25 cellular contexts compared by ENCODE assay signal in genomic region chr12:63906876-63907275, GRCh38.
"Had no signal": no experiment of that assay in that cellular context is flagged by ENCODE, and none has a peak within 500 bp of the region (broad histone marks: within the 10 kb centered on the region; RNA-seq: fewer than 3 reads in every experiment).

No MANE protein-coding gene starts in this region.

- H3K27ac ChIP-seq: coronary artery, dorsolateral prefrontal cortex, esophagus muscularis mucosa, foreskin keratinocyte, gastroesophageal sphincter, heart right ventricle, left lung, lower lobe of right lung had no signal

- FAIRE-seq: colon, endometrium, endothelial cell of umbilical vein, frontal cortex, keratinocyte had no signal

- H3K4me1 ChIP-seq: left lung, lower lobe of right lung had no signal

- H3K9me3 ChIP-seq: lower lobe of right lung had no signal

- H3K36me3 ChIP-seq: esophagus muscularis mucosa, gastroesophageal sphincter, heart right ventricle, left lung, lower lobe of right lung had no signal

- H3K4me3 ChIP-seq: coronary artery, dorsolateral prefrontal cortex, esophagus muscularis mucosa, gastroesophageal sphincter, heart right ventricle, left lung, lower lobe of right lung had no signal

- DNase-seq: dermis blood vessel endothelial cell; dorsolateral prefrontal cortex; effector CD8-positive, alpha-beta T cell; effector memory CD8-positive, alpha-beta T cell; endodermal cell; foreskin keratinocyte; glutamatergic neuron; head of caudate nucleus; heart right ventricle; hippocampal formation; left cardiac atrium; left lung; left ventricle myocardium superior; lower lobe of right lung; mesendoderm; midbrain; naive thymus-derived CD4-positive, alpha-beta T cell had no signal

- H3K27me3 ChIP-seq: dorsolateral prefrontal cortex, esophagus muscularis mucosa, foreskin keratinocyte, gastroesophageal sphincter, heart right ventricle, left lung had no signal

- ATAC-seq: effector memory CD8-positive, alpha-beta T cell; foreskin keratinocyte; gastroesophageal sphincter; heart right ventricle; left cardiac atrium; left lung; left ventricle myocardium superior; lower lobe of right lung; naive thymus-derived CD4-positive, alpha-beta T cell had no signal
